ENCODE assay signal across 15 cellular contexts in the genomic region with DNA sequence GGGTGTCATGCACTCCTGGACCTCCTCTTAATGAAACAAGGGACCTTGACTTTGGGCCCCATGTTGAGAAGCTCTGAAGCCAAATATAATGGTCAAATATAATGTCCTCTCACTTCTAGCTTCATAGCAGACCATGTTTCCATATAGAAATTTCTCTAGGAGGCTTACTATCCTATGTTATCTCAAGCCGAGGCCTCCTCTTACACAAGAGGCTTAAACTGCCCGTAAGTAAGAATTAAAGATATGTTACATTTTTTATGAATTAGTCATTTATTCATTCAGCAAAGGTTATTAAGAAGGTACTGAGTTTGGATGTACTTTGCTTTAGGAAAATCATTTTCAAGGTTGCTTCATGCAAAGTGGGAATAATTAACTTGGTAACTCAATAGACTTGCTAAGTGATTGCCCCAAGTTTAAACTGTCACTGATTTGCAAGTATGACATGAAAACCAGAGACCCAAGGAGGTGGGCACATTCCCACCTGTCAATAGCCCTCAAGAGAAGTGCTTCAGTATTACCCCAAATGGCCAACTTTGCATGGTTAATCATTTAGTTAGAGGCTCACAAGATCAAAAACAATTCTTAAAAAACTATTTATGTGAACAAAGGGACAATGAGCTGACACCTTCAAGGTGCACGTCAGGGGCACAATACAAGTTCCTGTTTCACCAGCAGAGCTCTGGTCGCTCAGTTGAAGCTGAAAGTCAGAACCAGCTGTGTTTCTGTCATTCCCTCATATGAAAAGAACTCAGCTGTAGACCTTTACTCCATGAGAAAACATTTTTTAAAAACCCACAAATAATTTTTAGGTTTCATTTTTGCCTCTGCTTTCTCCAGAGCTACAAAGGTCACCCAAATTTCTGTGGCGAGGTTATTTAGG. TPM values are rescaled to one million over a fixed set of nuclear protein-coding genes. Genes with fewer than 3 reads are reported as not detected.
"Had no signal": no experiment of that assay in that cellular context is flagged by ENCODE, and none has a peak within 500 bp of the region (broad histone marks: within the 10 kb centered on the region; RNA-seq: fewer than 3 reads in every experiment).

No MANE protein-coding gene starts in this region.

- H3K27ac ChIP-seq: coronary artery, hepatocyte, neural progenitor cell, pancreas, stomach, thoracic aorta, VCaP had no signal

- H3K27ac Mint-ChIP-seq: activated CD8-positive, alpha-beta T cell treated with anti-CD3 and anti-CD28 coated beads for 36 hours; activated T-helper 1 cell treated with anti-CD3 and anti-CD28 coated beads, Interleukin-12 subunit alpha, Interleukin-12 subunit beta, Interleukin-2, Interleukin-4 antibody, amounts not matched to agents 30 ng/mL and 10 ng/mL and 1 ng/mL, durations not matched to agents 14 hours and 24 hours and 36 hours; effector memory CD8-positive, alpha-beta T cell; mesothelial cell of epicardium; neural progenitor cell had no signal

- H3K9me3 ChIP-seq: pancreas, stomach, thoracic aorta had no signal

- H3K4me3 Mint-ChIP-seq: activated CD8-positive, alpha-beta T cell treated with anti-CD3 and anti-CD28 coated beads for 36 hours; activated T-helper 1 cell treated with anti-CD3 and anti-CD28 coated beads, Interleukin-12 subunit alpha, Interleukin-12 subunit beta, Interleukin-2, Interleukin-4 antibody, amounts not matched to agents 30 ng/mL and 10 ng/mL and 1 ng/mL, durations not matched to agents 14 hours and 24 hours and 36 hours; effector memory CD8-positive, alpha-beta T cell; mesothelial cell of epicardium; neural progenitor cell had no signal

- H3K4me3 ChIP-seq: coronary artery, hepatocyte, neural progenitor cell, pancreas, stomach, thoracic aorta had no signal

- H3K27me3 ChIP-seq: hepatocyte, neural progenitor cell, pancreas, stomach had no signal

- H3K4me1 Mint-ChIP-seq: neural progenitor cell had no signal

- H3K36me3 Mint-ChIP-seq: neural progenitor cell had no signal

- H3K4me1 ChIP-seq: neural progenitor cell, pancreas, stomach had no signal

- H3K27me3 Mint-ChIP-seq: activated CD8-positive, alpha-beta T cell treated with anti-CD3 and anti-CD28 coated beads for 36 hours; effector memory CD8-positive, alpha-beta T cell had no signal

- ATAC-seq: activated CD8-positive, alpha-beta T cell treated with anti-CD3 and anti-CD28 coated beads for 36 hours; effector memory CD8-positive, alpha-beta T cell; pancreas had no signal

- DNase-seq: activated CD4-positive, alpha-beta T cell treated with anti-CD3 and anti-CD28 coated beads for 4 hours; activated CD8-positive, alpha-beta T cell treated with anti-CD3 and anti-CD28 coated beads for 36 hours; activated naive CD4-positive, alpha-beta T cell treated with Interleukin-2 at 50 U/mL for 16 hours; effector memory CD8-positive, alpha-beta T cell; pancreas; stimulated activated CD4-positive, alpha-beta T cell treated with anti-CD3 and anti-CD28 coated beads, Interleukin-15, amount 100 ng/mL, for 24 hours; stimulated activated CD4-positive, alpha-beta T cell treated with anti-CD3 and anti-CD28 coated beads, Interleukin-4, amount 100 ng/mL, for 24 hours; stomach had no signal

- H3K36me3 ChIP-seq: neural progenitor cell, pancreas, thoracic aorta had no signal

- H3K9me3 Mint-ChIP-seq: activated CD8-positive, alpha-beta T cell treated with anti-CD3 and anti-CD28 coated beads for 36 hours; activated T-helper 1 cell treated with anti-CD3 and anti-CD28 coated beads, Interleukin-12 subunit alpha, Interleukin-12 subunit beta, Interleukin-2, Interleukin-4 antibody, amounts not matched to agents 30 ng/mL and 10 ng/mL and 1 ng/mL, durations not matched to agents 14 hours and 24 hours and 36 hours had no signal

RNA-seq across cellular contexts. Expression of gene BDNF, which starts 20.9 kb away (rescaled TPM):
- total RNA-seq: activated CD8-positive, alpha-beta T cell treated with anti-CD3 and anti-CD28 coated beads for 36 hours; activated T-helper 1 cell treated with anti-CD3 and anti-CD28 coated beads, Interleukin-12 subunit alpha, Interleukin-12 subunit beta, Interleukin-2, Interleukin-4 antibody, amounts not matched to agents 30 ng/mL and 10 ng/mL and 1 ng/mL, durations not matched to agents 14 hours and 24 hours and 36 hours had no signal
